8 cellular contexts compared by ENCODE assay signal in genomic region chr9:96419691-96419969, GRCh38. TPM values are rescaled to one million over a fixed set of nuclear protein-coding genes. Genes with fewer than 3 reads are reported as not detected.
A peak's percentile ranks its signal among the peaks of the same experiment; 100 is the strongest.
DNase-seq lines count a peak whose midpoint lies in the region; ATAC-seq and TF ChIP-seq lines count a peak whose summit lies in the region.

No MANE protein-coding gene starts in this region.

- no peak for ATAC-seq in memory B cell (ENCODE audit: low read depth)
- no peak for ATAC-seq in upper lobe of right lung
- ATAC-seq in GM19351 (IDR thresholded peaks at IDR 0.05; ENCODE audit: unreplicated experiment): no peak
- no peak for ATAC-seq in HG03196 (IDR thresholded peaks at IDR 0.05; ENCODE audit: unreplicated experiment)

- H3K9me3 Mint-ChIP-seq in brain: no peaks in the 10 kb centered on the region
- no peaks in the 10 kb centered on the region for H3K9me3 Mint-ChIP-seq in memory B cell

- H3K27ac ChIP-seq in left ventricle myocardium inferior (replicated peaks): peak overlapping the region; percentile 100
- peak overlapping the region; percentile 100 for H3K27ac ChIP-seq in upper lobe of right lung

- H3K4me1 ChIP-seq in left ventricle myocardium inferior (peaks cover 47% of the 10 kb centered on the region), upper lobe of right lung (peaks cover 26% of the 10 kb centered on the region)

- H3K4me3 Mint-ChIP-seq in brain (peak overlapping the region; percentile 87 to 93 (median 91)), memory B cell (peak overlapping the region; percentile 90)

- TF ChIP-seq CTCF in left ventricle myocardium inferior (IDR thresholded peaks at IDR 0.05; ENCODE audit: borderline replicate concordance) (no peak), brain (conservative IDR thresholded peaks at IDR 0.05) (no peak), upper lobe of right lung (IDR thresholded peaks at IDR 0.05) (no peak)

- no peaks in the 10 kb centered on the region for H3K27me3 Mint-ChIP-seq in brain
- H3K27me3 Mint-ChIP-seq in memory B cell: no peaks in the 10 kb centered on the region

- peaks cover 34% of the 10 kb centered on the region for H3K4me1 Mint-ChIP-seq in brain
- peaks cover 17% of the 10 kb centered on the region for H3K4me1 Mint-ChIP-seq in memory B cell

- DNase-seq in left ventricle myocardium inferior (no peak), cardiac septum (ENCODE audit: low spot score) (no peak), memory B cell (ENCODE audit: low spot score in 2 of 2) (no peak), upper lobe of right lung (no peak), DMS153 (lab: John Stamatoyannopoulos, UW) (no peak)

- H3K36me3 Mint-ChIP-seq in brain (no peaks in the 10 kb centered on the region), memory B cell (no peaks in the 10 kb centered on the region)

- peak overlapping the region; percentile 87 to 94 (median 92) for H3K27ac Mint-ChIP-seq in brain
- peak overlapping the region; percentile 92 for H3K27ac Mint-ChIP-seq in memory B cell

- no peaks in the 10 kb centered on the region for H3K36me3 ChIP-seq in left ventricle myocardium inferior
- H3K36me3 ChIP-seq in upper lobe of right lung: no peaks in the 10 kb centered on the region

- H3K4me3 ChIP-seq in left ventricle myocardium inferior (peak overlapping the region; percentile 91), upper lobe of right lung (peak overlapping the region; percentile 91)

- H3K27me3 ChIP-seq in left ventricle myocardium inferior (ENCODE audit: low read depth): no peaks in the 10 kb centered on the region
- H3K27me3 ChIP-seq in upper lobe of right lung: no peaks in the 10 kb centered on the region

- intact Hi-C loops in left ventricle myocardium inferior (cut with micrococcal nuclease): no loop called here
- intact Hi-C loops in cardiac septum (cut with DNase I): loop anchor here (2.0 to 10.0 kb wide), 6 partner anchors 31 to 198 kb away; partner anchors contain the start of genes CDC14B, HABP4 and SLC35D2
- intact Hi-C loops in upper lobe of right lung (cut with DNase I): no loop called here

- no peaks in the 10 kb centered on the region for H3K9me3 ChIP-seq in left ventricle myocardium inferior (replicated peaks)
- H3K9me3 ChIP-seq in upper lobe of right lung: no peaks in the 10 kb centered on the region

RNA-seq across cellular contexts. Expression of gene ZNF367, which starts 1.5 kb away (rescaled TPM):
- total RNA-seq in left ventricle myocardium inferior (3.9 TPM), cardiac septum (2.1 TPM), upper lobe of right lung (0.67 TPM)
- polyA plus RNA-seq in brain (ENCODE audit: insufficient read depth, low read depth, low replicate concordance): 10.4 TPM

RNA-seq across cellular contexts. Expression of gene HABP4, which starts 30.3 kb away (rescaled TPM):
- total RNA-seq in left ventricle myocardium inferior: 23.1 TPM
- total RNA-seq in cardiac septum: 29.7 TPM
- 44.6 TPM for polyA plus RNA-seq in brain (ENCODE audit: insufficient read depth, low read depth, low replicate concordance)
- 10.3 TPM for total RNA-seq in upper lobe of right lung

RNA-seq across cellular contexts. Expression of gene SLC35D2, which starts 36.1 kb away (rescaled TPM):
- total RNA-seq in left ventricle myocardium inferior (13.9 TPM), cardiac septum (12.9 TPM), upper lobe of right lung (30.3 TPM)
- polyA plus RNA-seq in brain (ENCODE audit: insufficient read depth, low read depth, low replicate concordance): 8.8 TPM
